ENCODE assay signal across 1 cellular context in the genomic region with DNA sequence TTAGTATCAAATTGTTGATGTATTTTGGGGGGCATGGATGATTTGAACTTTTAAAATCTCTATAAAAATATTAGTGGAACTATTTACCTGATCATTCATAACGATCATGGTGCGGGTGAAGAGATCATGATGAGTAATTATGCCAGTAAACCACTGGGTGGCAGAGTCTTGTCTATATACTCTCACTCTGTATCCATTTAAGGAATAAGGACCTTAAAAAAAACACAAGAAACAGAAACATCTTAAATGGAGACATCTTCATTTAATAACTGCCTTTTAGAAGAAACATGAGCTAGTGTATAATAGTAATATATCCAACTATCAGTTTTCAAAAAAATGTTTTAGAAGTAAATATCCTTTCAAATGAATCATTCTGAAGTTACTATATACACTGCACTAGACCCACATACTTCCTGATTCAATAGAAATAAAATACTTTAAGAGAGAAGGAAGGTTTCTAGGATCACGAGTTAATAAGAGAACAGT.
TF ChIP-seq lines count a peak whose summit lies in the region.

No MANE protein-coding gene starts in this region.

TF ChIP-seq in K562, 482 proteins besides CTCF, POLR2A, EP300 and RAD21 (continued from another document and continues in another):
- TF ChIP-seq, protein P1, sequence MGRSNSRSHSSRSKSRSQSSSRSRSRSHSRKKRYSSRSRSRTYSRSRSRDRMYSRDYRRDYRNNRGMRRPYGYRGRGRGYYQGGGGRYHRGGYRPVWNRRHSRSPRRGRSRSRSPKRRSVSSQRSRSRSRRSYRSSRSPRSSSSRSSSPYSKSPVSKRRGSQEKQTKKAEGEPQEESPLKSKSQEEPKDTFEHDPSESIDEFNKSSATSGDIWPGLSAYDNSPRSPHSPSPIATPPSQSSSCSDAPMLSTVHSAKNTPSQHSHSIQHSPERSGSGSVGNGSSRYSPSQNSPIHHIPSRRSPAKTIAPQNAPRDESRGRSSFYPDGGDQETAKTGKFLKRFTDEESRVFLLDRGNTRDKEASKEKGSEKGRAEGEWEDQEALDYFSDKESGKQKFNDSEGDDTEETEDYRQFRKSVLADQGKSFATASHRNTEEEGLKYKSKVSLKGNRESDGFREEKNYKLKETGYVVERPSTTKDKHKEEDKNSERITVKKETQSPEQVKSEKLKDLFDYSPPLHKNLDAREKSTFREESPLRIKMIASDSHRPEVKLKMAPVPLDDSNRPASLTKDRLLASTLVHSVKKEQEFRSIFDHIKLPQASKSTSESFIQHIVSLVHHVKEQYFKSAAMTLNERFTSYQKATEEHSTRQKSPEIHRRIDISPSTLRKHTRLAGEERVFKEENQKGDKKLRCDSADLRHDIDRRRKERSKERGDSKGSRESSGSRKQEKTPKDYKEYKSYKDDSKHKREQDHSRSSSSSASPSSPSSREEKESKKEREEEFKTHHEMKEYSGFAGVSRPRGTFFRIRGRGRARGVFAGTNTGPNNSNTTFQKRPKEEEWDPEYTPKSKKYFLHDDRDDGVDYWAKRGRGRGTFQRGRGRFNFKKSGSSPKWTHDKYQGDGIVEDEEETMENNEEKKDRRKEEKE (IDR thresholded peaks at IDR 0.05; ENCODE audit: borderline replicate concordance in 1 of 2, control insufficient read depth in 1 of 2, low read depth in 2 of 2, low read length in 1 of 2): no peak
- TF ChIP-seq ZBTB40 (IDR thresholded peaks at IDR 0.05): no peak
- TF ChIP-seq ZBTB40 (CRISPR knock-in tag; IDR thresholded peaks at IDR 0.05): no peak
- TF ChIP-seq ZNF274 (IDR thresholded peaks at IDR 0.05; ENCODE audit: borderline replicate concordance, low read depth, low read length): no peak
- TF ChIP-seq HDAC3 (IDR thresholded peaks at IDR 0.05; ENCODE audit: borderline replicate concordance, partially characterized antibody): peak; percentile 27
- TF ChIP-seq ZKSCAN3 (CRISPR knock-in tag; IDR thresholded peaks at IDR 0.05): no peak
- no peak for TF ChIP-seq SPI1 (IDR thresholded peaks at IDR 0.05; ENCODE audit: borderline replicate concordance, low read depth, low read length)
- TF ChIP-seq ZNF384 (IDR thresholded peaks at IDR 0.05; ENCODE audit: low read depth, low read length): peak; percentile 86
- TF ChIP-seq E2F3 (CRISPR knock-in tag; IDR thresholded peaks at IDR 0.05): no peak
- TF ChIP-seq EP400 (IDR thresholded peaks at IDR 0.05): peak; percentile 36; the same call in 1 of the 2 replicates
- TF ChIP-seq, protein P2, sequence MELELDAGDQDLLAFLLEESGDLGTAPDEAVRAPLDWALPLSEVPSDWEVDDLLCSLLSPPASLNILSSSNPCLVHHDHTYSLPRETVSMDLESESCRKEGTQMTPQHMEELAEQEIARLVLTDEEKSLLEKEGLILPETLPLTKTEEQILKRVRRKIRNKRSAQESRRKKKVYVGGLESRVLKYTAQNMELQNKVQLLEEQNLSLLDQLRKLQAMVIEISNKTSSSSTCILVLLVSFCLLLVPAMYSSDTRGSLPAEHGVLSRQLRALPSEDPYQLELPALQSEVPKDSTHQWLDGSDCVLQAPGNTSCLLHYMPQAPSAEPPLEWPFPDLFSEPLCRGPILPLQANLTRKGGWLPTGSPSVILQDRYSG (tag; conservative IDR thresholded peaks at IDR 0.05; ENCODE audit: low read depth): no peak
- TF ChIP-seq, protein P3, sequence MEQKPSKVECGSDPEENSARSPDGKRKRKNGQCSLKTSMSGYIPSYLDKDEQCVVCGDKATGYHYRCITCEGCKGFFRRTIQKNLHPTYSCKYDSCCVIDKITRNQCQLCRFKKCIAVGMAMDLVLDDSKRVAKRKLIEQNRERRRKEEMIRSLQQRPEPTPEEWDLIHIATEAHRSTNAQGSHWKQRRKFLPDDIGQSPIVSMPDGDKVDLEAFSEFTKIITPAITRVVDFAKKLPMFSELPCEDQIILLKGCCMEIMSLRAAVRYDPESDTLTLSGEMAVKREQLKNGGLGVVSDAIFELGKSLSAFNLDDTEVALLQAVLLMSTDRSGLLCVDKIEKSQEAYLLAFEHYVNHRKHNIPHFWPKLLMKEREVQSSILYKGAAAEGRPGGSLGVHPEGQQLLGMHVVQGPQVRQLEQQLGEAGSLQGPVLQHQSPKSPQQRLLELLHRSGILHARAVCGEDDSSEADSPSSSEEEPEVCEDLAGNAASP (IDR thresholded peaks at IDR 0.05): 0 out of 2 replicates have a peak, but pooled peaks have one; percentile 6
- TF ChIP-seq ZBTB8A (IDR thresholded peaks at IDR 0.05; ENCODE audit: partially characterized antibody): no peak
- 0 out of 2 replicates have a peak, but pooled peaks have one; percentile 31 for TF ChIP-seq SMC3 (conservative IDR thresholded peaks at IDR 0.05; ENCODE audit: insufficient read depth, low read depth, low read length)
- TF ChIP-seq SIX5 (IDR thresholded peaks at IDR 0.05; ENCODE audit: borderline replicate concordance in 1 of 2, insufficient read depth in 1 of 2, low read depth in 1 of 2, low read length in 2 of 2): no peak
- TF ChIP-seq, protein P4, sequence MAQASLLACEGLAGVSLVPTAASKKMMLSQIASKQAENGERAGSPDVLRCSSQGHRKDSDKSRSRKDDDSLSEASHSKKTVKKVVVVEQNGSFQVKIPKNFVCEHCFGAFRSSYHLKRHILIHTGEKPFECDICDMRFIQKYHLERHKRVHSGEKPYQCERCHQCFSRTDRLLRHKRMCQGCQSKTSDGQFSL (CRISPR knock-in tag; IDR thresholded peaks at IDR 0.05): no peak
- TF ChIP-seq, protein P4 (tag; IDR thresholded peaks at IDR 0.05): no peak
- no peak for TF ChIP-seq ZNF277 (CRISPR knock-in tag; IDR thresholded peaks at IDR 0.05; ENCODE audit: borderline replicate concordance)
- TF ChIP-seq NCOA2 (IDR thresholded peaks at IDR 0.05; ENCODE audit: partially characterized antibody in 2 of 2): peak in 1 of 2 experiments; percentile 13
- 0 out of 4 replicates have a peak, but pooled peaks of 1 of the 2 experiments have one; percentile 37 for TF ChIP-seq SRF (CRISPR knock-in tag; IDR thresholded peaks at IDR 0.05)
- TF ChIP-seq MTA2 (IDR thresholded peaks at IDR 0.05; ENCODE audit: low read depth): no peak
- no peak for TF ChIP-seq ZBTB43 (CRISPR knock-in tag; IDR thresholded peaks at IDR 0.05)
- TF ChIP-seq SIN3A (IDR thresholded peaks at IDR 0.05; ENCODE audit: borderline replicate concordance in 2 of 2, control insufficient read depth in 1 of 2, low read depth in 2 of 2, low read length in 2 of 2): no peak
- no peak for TF ChIP-seq ETV1 (tag; conservative IDR thresholded peaks at IDR 0.05; ENCODE audit: low read depth)
- 0 out of 2 replicates have a peak, but pooled peaks have one; percentile 31 for TF ChIP-seq POLR2H (tag; IDR thresholded peaks at IDR 0.05; ENCODE audit: low read depth)
- TF ChIP-seq U2AF1 (optimal IDR thresholded peaks at IDR 0.05; ENCODE audit: low read depth, low read length): no peak
- TF ChIP-seq TOE1 (IDR thresholded peaks at IDR 0.05; ENCODE audit: borderline replicate concordance): no peak
- TF ChIP-seq TOE1 (CRISPR knock-in tag; IDR thresholded peaks at IDR 0.05; ENCODE audit: borderline replicate concordance, low read depth): no peak
- TF ChIP-seq ARID4B (CRISPR knock-in tag; IDR thresholded peaks at IDR 0.05): no peak
- TF ChIP-seq ZNF175 (CRISPR knock-in tag; IDR thresholded peaks at IDR 0.05; ENCODE audit: low read depth): no peak
- TF ChIP-seq XRCC4 (IDR thresholded peaks at IDR 0.05; ENCODE audit: extremely low read depth, insufficient read depth, insufficient read length): no peak
